In the genomic region with DNA sequence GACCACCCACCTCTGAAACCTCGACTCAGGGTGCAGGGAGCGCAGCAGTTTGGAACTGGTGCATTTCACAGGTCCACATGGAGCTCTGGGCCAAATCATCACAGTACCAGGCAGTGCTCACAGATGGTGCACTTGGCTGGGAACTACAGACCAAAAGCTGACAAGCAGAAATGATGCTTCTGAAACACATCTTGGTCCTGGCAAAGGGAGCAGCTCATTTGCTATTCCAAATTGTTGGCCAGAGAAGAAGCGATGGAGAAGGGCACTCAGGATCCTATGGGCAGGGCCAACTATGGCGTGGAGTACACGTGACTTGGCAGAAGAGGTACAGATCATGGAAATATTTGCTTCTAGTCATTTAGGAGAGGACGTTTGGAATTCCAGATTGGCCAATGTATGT, we compare ENCODE assay signal across 18 cellular contexts.
DNase-seq lines count a peak whose midpoint lies in the region; ATAC-seq lines count a peak whose summit lies in the region.
"Had no signal": no experiment of that assay in that cellular context is flagged by ENCODE, and none has a peak within 500 bp of the region (broad histone marks: within the 10 kb centered on the region; RNA-seq: fewer than 3 reads in every experiment).

No MANE protein-coding gene starts in this region.

- H3K36me3 Mint-ChIP-seq in natural killer cell treated with Interleukin-12 subunit alpha and Interleukin-12 subunit beta and Interleukin-15 and Interleukin-18, amount 100 ng/mL, for 72 hours, result no peaks in the 10 kb centered on the region
- H3K36me3 Mint-ChIP-seq in activated naive CD8-positive, alpha-beta T cell treated with anti-CD3 and anti-CD28 coated beads, Interleukin-2, amount 50 U/mL, for 24 hours (ENCODE audit: low read depth), result no peaks in the 10 kb centered on the region
- peaks cover 0 to 3% of the 10 kb centered on the region in 2 donors for H3K36me3 Mint-ChIP-seq in activated T-cell treated with anti-CD3 and anti-CD28 coated beads, Interleukin-2, amount 50 U/mL, for 72 hours (ENCODE audit: insufficient read depth in 2 of 2)

- ATAC-seq in natural killer cell treated with Interleukin-12 subunit alpha and Interleukin-12 subunit beta and Interleukin-15 and Interleukin-18, amount 100 ng/mL, for 72 hours, result no peak
- no peak for ATAC-seq in activated naive CD8-positive, alpha-beta T cell treated with anti-CD3 and anti-CD28 coated beads, Interleukin-2, amount 50 U/mL, for 24 hours
- ATAC-seq in activated T-cell treated with anti-CD3 and anti-CD28 coated beads, Interleukin-2, amount 50 U/mL, for 72 hours (replicated peaks in 1 of 2), result no peak
- ATAC-seq: HCT116, HepG2 had no signal

- no peak overlapping the region for H3K4me3 Mint-ChIP-seq in natural killer cell treated with Interleukin-12 subunit alpha and Interleukin-12 subunit beta and Interleukin-15 and Interleukin-18, amount 100 ng/mL, for 72 hours
- no peak overlapping the region for H3K4me3 Mint-ChIP-seq in activated naive CD8-positive, alpha-beta T cell treated with anti-CD3 and anti-CD28 coated beads, Interleukin-2, amount 50 U/mL, for 24 hours
- H3K4me3 Mint-ChIP-seq in activated T-cell treated with anti-CD3 and anti-CD28 coated beads, Interleukin-2, amount 50 U/mL, for 72 hours, result no peak overlapping the region
- H3K4me3 Mint-ChIP-seq: CD4-positive, alpha-beta T cell; HFFc6; IgD-negative memory B cell had no signal

- DNase-seq in Ammon's horn (ENCODE audit: low spot score) (peak; percentile 46), cerebellar cortex (ENCODE audit: low spot score) (peak; percentile 99), inferior parietal cortex (ENCODE audit: extremely low spot score) (peak; percentile 23), posterior cingulate gyrus (peak in 7 of 10 donors; percentile 16 to 89 (median 53))
- no peak for DNase-seq in natural killer cell treated with Interleukin-12 subunit alpha and Interleukin-12 subunit beta and Interleukin-15 and Interleukin-18, amount 100 ng/mL, for 72 hours (ENCODE audit: low spot score)
- no peak for DNase-seq in activated naive CD8-positive, alpha-beta T cell treated with anti-CD3 and anti-CD28 coated beads, Interleukin-2, amount 50 U/mL, for 24 hours
- DNase-seq in activated T-cell treated with anti-CD3 and anti-CD28 coated beads, Interleukin-2, amount 50 U/mL, for 72 hours, result no peak
- DNase-seq: ACHN; Caco-2; CD4-positive, alpha-beta T cell; DMS79; GF-D8; GOT3; H7; HFFc6 had no signal

- H3K9me3 Mint-ChIP-seq in natural killer cell treated with Interleukin-12 subunit alpha and Interleukin-12 subunit beta and Interleukin-15 and Interleukin-18, amount 100 ng/mL, for 72 hours, result peaks cover 18% of the 10 kb centered on the region
- no peaks in the 10 kb centered on the region for H3K9me3 Mint-ChIP-seq in activated naive CD8-positive, alpha-beta T cell treated with anti-CD3 and anti-CD28 coated beads, Interleukin-2, amount 50 U/mL, for 24 hours
- H3K9me3 Mint-ChIP-seq in activated T-cell treated with anti-CD3 and anti-CD28 coated beads, Interleukin-2, amount 50 U/mL, for 72 hours, result peaks cover 6 to 8% of the 10 kb centered on the region in 2 donors

- intact Hi-C loops in posterior cingulate gyrus (cut with DNase I), result no loop called here

- no peaks in the 10 kb centered on the region for H3K4me1 Mint-ChIP-seq in natural killer cell treated with Interleukin-12 subunit alpha and Interleukin-12 subunit beta and Interleukin-15 and Interleukin-18, amount 100 ng/mL, for 72 hours (ENCODE audit: low read depth in 2 of 2)
- no peaks in the 10 kb centered on the region for H3K4me1 Mint-ChIP-seq in activated naive CD8-positive, alpha-beta T cell treated with anti-CD3 and anti-CD28 coated beads, Interleukin-2, amount 50 U/mL, for 24 hours
- H3K4me1 Mint-ChIP-seq in activated T-cell treated with anti-CD3 and anti-CD28 coated beads, Interleukin-2, amount 50 U/mL, for 72 hours (ENCODE audit: low read depth), result no peaks in the 10 kb centered on the region
- H3K4me1 Mint-ChIP-seq: IgD-negative memory B cell had no signal

- no peaks in the 10 kb centered on the region for H3K27me3 Mint-ChIP-seq in natural killer cell treated with Interleukin-12 subunit alpha and Interleukin-12 subunit beta and Interleukin-15 and Interleukin-18, amount 100 ng/mL, for 72 hours
- H3K27me3 Mint-ChIP-seq in activated naive CD8-positive, alpha-beta T cell treated with anti-CD3 and anti-CD28 coated beads, Interleukin-2, amount 50 U/mL, for 24 hours, result no peaks in the 10 kb centered on the region
- no peaks in the 10 kb centered on the region for H3K27me3 Mint-ChIP-seq in activated T-cell treated with anti-CD3 and anti-CD28 coated beads, Interleukin-2, amount 50 U/mL, for 72 hours (ENCODE audit: low read depth)
- H3K27me3 Mint-ChIP-seq: CD4-positive, alpha-beta T cell; IgD-negative memory B cell had no signal

- H3K27ac Mint-ChIP-seq in natural killer cell treated with Interleukin-12 subunit alpha and Interleukin-12 subunit beta and Interleukin-15 and Interleukin-18, amount 100 ng/mL, for 72 hours, result no peak overlapping the region
- H3K27ac Mint-ChIP-seq in activated naive CD8-positive, alpha-beta T cell treated with anti-CD3 and anti-CD28 coated beads, Interleukin-2, amount 50 U/mL, for 24 hours, result no peak overlapping the region
- no peak overlapping the region for H3K27ac Mint-ChIP-seq in activated T-cell treated with anti-CD3 and anti-CD28 coated beads, Interleukin-2, amount 50 U/mL, for 72 hours
- H3K27ac Mint-ChIP-seq: CD4-positive, alpha-beta T cell; HFFc6; IgD-negative memory B cell had no signal

Comparison
In these comparisons a context has a peak if more than half of its experiments do, and no peak if none do; other contexts are left out.
1. DNase-seq: peak in Ammon's horn (single experiment), cerebellar cortex (single experiment), inferior parietal cortex (single experiment) and posterior cingulate gyrus (7 of 10); none in natural killer cell treated with Interleukin-12 subunit alpha and Interleukin-12 subunit beta and Interleukin-15 and Interleukin-18, amount 100 ng/mL, for 72 hours (single experiment), activated naive CD8-positive, alpha-beta T cell treated with anti-CD3 and anti-CD28 coated beads, Interleukin-2, amount 50 U/mL, for 24 hours (single experiment) and activated T-cell treated with anti-CD3 and anti-CD28 coated beads, Interleukin-2, amount 50 U/mL, for 72 hours (0 of 2).